Comparison of ENCODE assay signal across 24 cellular contexts in genomic region chr18:22060361-22060760, GRCh38.
"Had no signal": no experiment of that assay in that cellular context is flagged by ENCODE, and none has a peak within 500 bp of the region (broad histone marks: within the 10 kb centered on the region; RNA-seq: fewer than 3 reads in every experiment).

No MANE protein-coding gene starts in this region.

- DNase-seq: activated CD4-positive, alpha-beta memory T cell treated with anti-CD3 and anti-CD28 coated beads, Interleukin-2, amount 10 ng/mL, durations not matched to agents 7 days and 5 days; activated CD4-positive, alpha-beta T cell treated with anti-CD3 and anti-CD28 coated beads for 36 hours; activated CD4-positive, alpha-beta T cell treated with anti-CD3 and anti-CD28 coated beads, Interleukin-2, amount 50 U/mL, for 1 hour; activated gamma-delta T cell; activated naive CD4-positive, alpha-beta T cell treated with anti-CD3 and anti-CD28 coated beads for 36 hours; activated T-cell treated with anti-CD3 and anti-CD28 coated beads for 4 hours; activated T-cell treated with anti-CD3 and anti-CD28 coated beads, Interleukin-2, amount 50 U/mL, for 48 hours; amygdala; MG63; MV-4-11; NCI-H1105; NCI-H1436 treated with DMSO at 0.1 percent for 48 hours; NCI-H1930; NCI-H2171; NCI-H2227 treated with DMSO at 0.1 percent for 48 hours; NCI-H446 treated with DMSO at 0.1 percent for 48 hours; NCI-H526; T-cell had no signal

- H3K27me3 Mint-ChIP-seq: activated CD4-positive, alpha-beta memory T cell treated with anti-CD3 and anti-CD28 coated beads, Interleukin-2, amount 10 ng/mL, durations not matched to agents 7 days and 5 days; activated CD4-positive, alpha-beta T cell treated with anti-CD3 and anti-CD28 coated beads for 36 hours; activated T-helper 17 cell treated with anti-CD3 and anti-CD28 coated beads, Interleukin-2, amount 50 U/mL, for 72 hours; brain had no signal

- ATAC-seq: activated CD4-positive, alpha-beta T cell treated with anti-CD3 and anti-CD28 coated beads for 36 hours; activated T-helper 17 cell treated with anti-CD3 and anti-CD28 coated beads, Interleukin-2, amount 50 U/mL, for 72 hours; T-cell had no signal

- H3K27ac Mint-ChIP-seq: activated CD4-positive, alpha-beta memory T cell treated with anti-CD3 and anti-CD28 coated beads, Interleukin-2, amount 10 ng/mL, durations not matched to agents 7 days and 5 days; activated CD4-positive, alpha-beta T cell treated with anti-CD3 and anti-CD28 coated beads for 36 hours; activated naive CD4-positive, alpha-beta T cell treated with anti-CD3 and anti-CD28 coated beads for 36 hours; activated naive CD8-positive, alpha-beta T cell; activated T-helper 17 cell treated with anti-CD3 and anti-CD28 coated beads, Interleukin-2, amount 50 U/mL, for 72 hours; brain; T-cell had no signal

- H3K27me3 ChIP-seq: MG63 had no signal

- H3K9me3 ChIP-seq: MG63 had no signal

- H3K36me3 ChIP-seq: MG63, WERI-Rb-1 had no signal

- H3K9me3 Mint-ChIP-seq: activated CD4-positive, alpha-beta memory T cell treated with anti-CD3 and anti-CD28 coated beads, Interleukin-2, amount 10 ng/mL, durations not matched to agents 7 days and 5 days; activated naive CD4-positive, alpha-beta T cell treated with anti-CD3 and anti-CD28 coated beads for 36 hours; activated T-helper 17 cell treated with anti-CD3 and anti-CD28 coated beads, Interleukin-2, amount 50 U/mL, for 72 hours; brain; central memory CD8-positive, alpha-beta T cell; T-cell had no signal

- H3K4me1 Mint-ChIP-seq: activated CD4-positive, alpha-beta memory T cell treated with anti-CD3 and anti-CD28 coated beads, Interleukin-2, amount 10 ng/mL, durations not matched to agents 7 days and 5 days; activated CD4-positive, alpha-beta T cell treated with anti-CD3 and anti-CD28 coated beads for 36 hours; activated T-helper 17 cell treated with anti-CD3 and anti-CD28 coated beads, Interleukin-2, amount 50 U/mL, for 72 hours; brain; central memory CD8-positive, alpha-beta T cell; T-cell had no signal

- H3K36me3 Mint-ChIP-seq: activated naive CD8-positive, alpha-beta T cell; brain; T-cell had no signal

- H3K4me3 ChIP-seq: MG63, SK-N-MC had no signal

- H3K27ac ChIP-seq: SK-N-MC had no signal

- H3K4me3 Mint-ChIP-seq: activated CD4-positive, alpha-beta memory T cell treated with anti-CD3 and anti-CD28 coated beads, Interleukin-2, amount 10 ng/mL, durations not matched to agents 7 days and 5 days; activated CD4-positive, alpha-beta T cell treated with anti-CD3 and anti-CD28 coated beads for 36 hours; activated naive CD4-positive, alpha-beta T cell treated with anti-CD3 and anti-CD28 coated beads for 36 hours; activated naive CD8-positive, alpha-beta T cell; activated T-helper 17 cell treated with anti-CD3 and anti-CD28 coated beads, Interleukin-2, amount 50 U/mL, for 72 hours; brain; central memory CD8-positive, alpha-beta T cell; T-cell had no signal
